23 cellular contexts compared by ENCODE assay signal in the genomic region with DNA sequence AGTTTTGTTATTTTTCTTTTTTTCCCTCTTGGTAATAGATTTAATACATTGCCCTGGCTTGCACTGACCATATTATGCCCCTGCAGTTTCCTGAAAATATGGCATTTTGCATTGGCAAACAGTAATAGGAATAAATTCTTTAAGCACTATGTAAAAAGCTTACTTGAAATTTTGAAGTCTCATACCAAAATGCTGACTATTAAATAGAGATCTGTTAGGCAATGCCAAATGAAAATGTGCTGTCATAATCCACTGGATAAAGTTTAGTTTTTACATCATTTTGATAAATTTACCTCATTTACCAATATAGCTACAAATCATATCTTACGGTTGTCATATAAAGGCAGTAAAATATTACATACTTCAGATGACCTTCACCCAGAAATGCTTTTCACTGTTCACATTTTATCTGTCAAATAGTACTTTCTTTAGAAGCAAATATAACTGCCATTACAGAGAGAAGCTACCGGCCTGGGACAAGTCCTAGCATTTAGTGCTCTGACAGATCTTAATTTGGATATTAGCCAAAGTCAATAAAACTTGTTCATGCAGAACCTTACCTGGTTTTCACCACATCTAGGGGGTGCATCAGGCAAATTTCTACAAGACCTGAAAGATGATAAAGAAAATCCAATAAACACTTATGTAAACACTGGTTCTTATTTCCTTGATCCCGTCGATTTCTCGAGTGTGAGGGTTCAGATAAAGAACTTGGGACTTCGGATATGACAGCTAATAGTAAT.
DNase-seq lines count a peak whose midpoint lies in the region; ATAC-seq and TF ChIP-seq lines count a peak whose summit lies in the region.
"Had no signal": no experiment of that assay in that cellular context is flagged by ENCODE, and none has a peak within 500 bp of the region (broad histone marks: within the 10 kb centered on the region; RNA-seq: fewer than 3 reads in every experiment).

No MANE protein-coding gene starts in this region.

- TF ChIP-seq RAD21 in Ishikawa (IDR thresholded peaks at IDR 0.05; ENCODE audit: low read depth) = no peak

- peaks cover 5 to 7% of the 10 kb centered on the region in 2 donors for H3K9me3 Mint-ChIP-seq in effector memory CD8-positive, alpha-beta T cell
- H3K9me3 Mint-ChIP-seq: GM23338 had no signal

- H3K27me3 Mint-ChIP-seq in effector memory CD8-positive, alpha-beta T cell = no peaks in the 10 kb centered on the region
- H3K27me3 Mint-ChIP-seq: activated CD4-positive, alpha-beta T cell treated with anti-CD3 and anti-CD28 coated beads for 36 hours; natural killer cell treated with Interleukin-12 subunit alpha and Interleukin-12 subunit beta and Interleukin-15 and Interleukin-18, amount 100 ng/mL, for 72 hours; stimulated activated memory B cell treated with anti-CD40 and anti-IgM and Interleukin-4, amounts not matched to agents 10 μg/mL and 1 μg/mL and 100 μg/mL, for 72 hours had no signal

- H3K4me3 Mint-ChIP-seq in effector memory CD8-positive, alpha-beta T cell = no peak overlapping the region
- H3K4me3 Mint-ChIP-seq: activated CD4-positive, alpha-beta T cell treated with anti-CD3 and anti-CD28 coated beads for 36 hours; activated naive CD4-positive, alpha-beta T cell treated with anti-CD3 and anti-CD28 coated beads for 36 hours; GM23338; natural killer cell treated with Interleukin-12 subunit alpha and Interleukin-12 subunit beta and Interleukin-15 and Interleukin-18, amount 100 ng/mL, for 72 hours; stimulated activated memory B cell treated with anti-CD40 and anti-IgM and Interleukin-4, amounts not matched to agents 10 μg/mL and 1 μg/mL and 100 μg/mL, for 72 hours had no signal

- peak; percentile 71 for ATAC-seq in esophagus mucosa
- no peak for ATAC-seq in HG02938 (IDR thresholded peaks at IDR 0.05; ENCODE audit: unreplicated experiment)
- no peak for ATAC-seq in GM19455 (IDR thresholded peaks at IDR 0.05; ENCODE audit: unreplicated experiment)
- no peak for ATAC-seq in effector memory CD8-positive, alpha-beta T cell (replicated peaks)
- ATAC-seq: activated CD4-positive, alpha-beta T cell treated with anti-CD3 and anti-CD28 coated beads for 36 hours; GM23338; left lobe of liver; natural killer cell treated with Interleukin-12 subunit alpha and Interleukin-12 subunit beta and Interleukin-15 and Interleukin-18, amount 100 ng/mL, for 72 hours; sciatic nerve; stimulated activated memory B cell treated with anti-CD40 and anti-IgM and Interleukin-4, amounts not matched to agents 10 μg/mL and 1 μg/mL and 100 μg/mL, for 72 hours had no signal

- TF ChIP-seq EP300 in Ishikawa (IDR thresholded peaks at IDR 0.05; ENCODE audit: borderline replicate concordance) = no peak

- H3K27ac Mint-ChIP-seq in effector memory CD8-positive, alpha-beta T cell = no peak overlapping the region
- H3K27ac Mint-ChIP-seq: activated CD4-positive, alpha-beta T cell treated with anti-CD3 and anti-CD28 coated beads for 36 hours; activated naive CD4-positive, alpha-beta T cell treated with anti-CD3 and anti-CD28 coated beads for 36 hours; GM23338; natural killer cell treated with Interleukin-12 subunit alpha and Interleukin-12 subunit beta and Interleukin-15 and Interleukin-18, amount 100 ng/mL, for 72 hours; stimulated activated memory B cell treated with anti-CD40 and anti-IgM and Interleukin-4, amounts not matched to agents 10 μg/mL and 1 μg/mL and 100 μg/mL, for 72 hours had no signal

- DNase-seq in DMS153 treated with DMSO at 0.1 percent for 48 hours (lab: John Stamatoyannopoulos, UW; ENCODE audit: unreplicated experiment) (peak; percentile 58), NCI-H526 treated with DMSO at 0.1 percent for 48 hours (lab: John Stamatoyannopoulos, UW) (peak; percentile 86), NCI-H1092 treated with DMSO at 0.1 percent for 48 hours (lab: John Stamatoyannopoulos, UW) (no peak)
- DNase-seq in effector memory CD8-positive, alpha-beta T cell = no peak
- DNase-seq: activated CD4-positive, alpha-beta T cell treated with anti-CD3 and anti-CD28 coated beads for 36 hours; activated naive CD4-positive, alpha-beta T cell treated with anti-CD3 and anti-CD28 coated beads for 36 hours; activated T-cell treated with anti-CD3 and anti-CD28 coated beads, Interleukin-2, amount 50 U/mL, for 48 hours; aorta; C1 segment of cervical spinal cord; GF-D8; midbrain; NCI-H1048; ovary; testis had no signal

- H3K4me1 Mint-ChIP-seq in effector memory CD8-positive, alpha-beta T cell (ENCODE audit: low read depth in 2 of 2) = no peaks in the 10 kb centered on the region
- H3K4me1 Mint-ChIP-seq: activated CD4-positive, alpha-beta T cell treated with anti-CD3 and anti-CD28 coated beads for 36 hours; GM23338; stimulated activated memory B cell treated with anti-CD40 and anti-IgM and Interleukin-4, amounts not matched to agents 10 μg/mL and 1 μg/mL and 100 μg/mL, for 72 hours had no signal

- H3K36me3 Mint-ChIP-seq in effector memory CD8-positive, alpha-beta T cell (ENCODE audit: insufficient read depth) = no peaks in the 10 kb centered on the region
- H3K36me3 Mint-ChIP-seq: natural killer cell treated with Interleukin-12 subunit alpha and Interleukin-12 subunit beta and Interleukin-15 and Interleukin-18, amount 100 ng/mL, for 72 hours; stimulated activated memory B cell treated with anti-CD40 and anti-IgM and Interleukin-4, amounts not matched to agents 10 μg/mL and 1 μg/mL and 100 μg/mL, for 72 hours had no signal

TF ChIP-seq in Ishikawa, 13 proteins besides CTCF, POLR2A, EP300 and RAD21:
- no peak for TF ChIP-seq CEBPB (IDR thresholded peaks at IDR 0.05)
- peak; percentile 28; the same call in 1 of the 2 replicates for TF ChIP-seq NFIC (IDR thresholded peaks at IDR 0.05)

Comparison
In these comparisons a context has a peak if more than half of its experiments do, and no peak if none do; other contexts are left out.
1. DNase-seq: peak in DMS153 treated with DMSO at 0.1 percent for 48 hours (single experiment) and NCI-H526 treated with DMSO at 0.1 percent for 48 hours (single experiment); none in NCI-H1092 treated with DMSO at 0.1 percent for 48 hours (single experiment) and effector memory CD8-positive, alpha-beta T cell (0 of 3).